In genomic region chr6:52416629-52417151, GRCh38 we compare ENCODE assay signal across 8 cellular contexts. TPM values are rescaled to one million over a fixed set of nuclear protein-coding genes. Genes with fewer than 3 reads are reported as not detected.
A peak's percentile ranks its signal among the peaks of the same experiment; 100 is the strongest.
DNase-seq lines count a peak whose midpoint lies in the region; ATAC-seq, FAIRE-seq and TF ChIP-seq lines count a peak whose summit lies in the region.

No MANE protein-coding gene starts in this region.

- TF ChIP-seq POLR2A in endothelial cell of umbilical vein (IDR thresholded peaks at IDR 0.05; ENCODE audit: low read depth, low read length), result no peak

- peak; percentile 82 for TF ChIP-seq CTCF in MM.1S (IDR thresholded peaks at IDR 0.05; ENCODE audit: low read length)
- TF ChIP-seq CTCF in RWPE2 (IDR thresholded peaks at IDR 0.05; ENCODE audit: poor library complexity, severe bottlenecking), result peak; percentile 90
- peak; percentile 56 to 60 for TF ChIP-seq CTCF in endothelial cell of umbilical vein (IDR thresholded peaks at IDR 0.05; ENCODE audit: extremely low read depth in 1 of 2, insufficient read depth in 1 of 2, low read depth in 1 of 2, low read length in 2 of 2)

- no peak overlapping the region for H2AFZ ChIP-seq in MM.1S (ENCODE audit: low read length)
- no peak overlapping the region for H2AFZ ChIP-seq in endothelial cell of umbilical vein (ENCODE audit: low read depth, low read length)

- intact Hi-C loops in endothelial cell of umbilical vein (cut with micrococcal nuclease), result loop anchor here (1.0 to 10.0 kb wide), 10 partner anchors 74 to 578 kb away; partner anchors contain the start of gene GSTA4

- FAIRE-seq in endothelial cell of umbilical vein (lab: Jason Lieb, UNC), result peak; percentile 80

- H3K9me3 ChIP-seq in MM.1S (replicated peaks; ENCODE audit: insufficient read depth, low read length) (no peaks in the 10 kb centered on the region), RWPE2 (ENCODE audit: severe bottlenecking) (no peaks in the 10 kb centered on the region), endothelial cell of umbilical vein (replicated peaks; ENCODE audit: control insufficient read depth, insufficient read depth, low read length) (no peaks in the 10 kb centered on the region), muscle layer of duodenum (ENCODE audit: control insufficient read depth in 1 of 2, low read length in 2 of 2) (no peaks in the 10 kb centered on the region)

- POLR2A ChIA-PET in endothelial cell of umbilical vein (lab: Charles Lee), result interaction anchor here (1.0 kb wide), 1 partner anchor 73 kb away, joined by 3 read pairs; no protein-coding TSS in a partner anchor

- CTCF ChIA-PET in endothelial cell of umbilical vein (lab: Charles Lee), result interaction anchor here (0.6 to 6.4 kb wide), 23 partner anchors 9 to 246 kb away, joined by 3 to 55 read pairs (median 5); partner anchors contain the start of genes MCM3 and TRAM2

- H4K20me1 ChIP-seq in MM.1S (ENCODE audit: insufficient read depth, low read length), result no peaks in the 10 kb centered on the region
- H4K20me1 ChIP-seq in endothelial cell of umbilical vein (replicated peaks; ENCODE audit: control insufficient read depth, extremely low read depth, insufficient read depth, low read length), result no peaks in the 10 kb centered on the region

- H3K4me1 ChIP-seq in MM.1S (ENCODE audit: low read length) (peaks cover 50% of the 10 kb centered on the region), RWPE2 (ENCODE audit: insufficient read depth, poor library complexity, severe bottlenecking) (peaks cover 23% of the 10 kb centered on the region), endothelial cell of umbilical vein (ENCODE audit: control insufficient read depth, extremely low read depth, insufficient read depth, low read length) (peaks cover 54% of the 10 kb centered on the region), muscle layer of duodenum (ENCODE audit: control insufficient read depth in 1 of 2, insufficient read depth in 2 of 2, low read length in 2 of 2) (peaks cover 0 to 22% of the 10 kb centered on the region in 2 donors)

- no peaks in the 10 kb centered on the region for H3K9me2 ChIP-seq in MM.1S (replicated peaks; ENCODE audit: insufficient read depth, low read length)

- peak in 4 of 6 experiments; percentile 12 to 78 (median 69) for DNase-seq in stimulated activated naive CD4-positive, alpha-beta T cell (lab: John Stamatoyannopoulos, UW)
- no peak for DNase-seq in stimulated activated naive CD4-positive, alpha-beta T cell treated with Interleukin-2 at 50 U/mL for 16 hours (lab: John Stamatoyannopoulos, UW)
- peak; percentile 75 for DNase-seq in MM.1S
- no peak for DNase-seq in RWPE2 (ENCODE audit: low spot score)
- DNase-seq in endothelial cell of umbilical vein (ENCODE audit: low read depth, low spot score), result peak; percentile 79

- peak; percentile 15; the same call in 2 of the 3 replicates for ATAC-seq in RWPE2 (ENCODE audit: low read depth)
- ATAC-seq in HG02885 (IDR thresholded peaks at IDR 0.05; ENCODE audit: poor library complexity, unreplicated experiment), result no peak
- ATAC-seq in HG02610 (IDR thresholded peaks at IDR 0.05; ENCODE audit: unreplicated experiment), result no peak

- no peaks in the 10 kb centered on the region for H3K9me1 ChIP-seq in endothelial cell of umbilical vein (replicated peaks; ENCODE audit: control insufficient read depth, extremely low read depth, insufficient read depth, low read length)

- no peaks in the 10 kb centered on the region for H3K79me2 ChIP-seq in MM.1S (ENCODE audit: low read length)
- H3K79me2 ChIP-seq in endothelial cell of umbilical vein (ENCODE audit: control insufficient read depth, insufficient read depth, low read length), result no peaks in the 10 kb centered on the region

- dilution Hi-C loops in endothelial cell of umbilical vein (cut with MboI; ENCODE audit: extremely low pct_ligation_motif_present, low sequenced_read_pairs), result loop anchor here (25.0 kb wide), 1 partner anchor 121 kb away; no protein-coding TSS in a partner anchor

- BruUV-seq in endothelial cell of umbilical vein (replicated peaks; lab: Mats Ljungman, UMichigan), result no TSS peak

- H3K4me3 ChIP-seq in MM.1S (ENCODE audit: low read length) (no peak overlapping the region), RWPE2 (ENCODE audit: severe bottlenecking) (no peak overlapping the region), endothelial cell of umbilical vein (replicated peaks in 1 of 3; ENCODE audit: insufficient read depth in 1 of 3, low read depth in 1 of 3, low read length in 3 of 3) (no peak overlapping the region), muscle layer of duodenum (ENCODE audit: low read depth in 1 of 2, low read length in 2 of 2) (no peak overlapping the region)

- H3K4me2 ChIP-seq in MM.1S (ENCODE audit: low read depth, low read length) (peak overlapping the region; percentile 33; the same call in 1 of the 2 replicates), endothelial cell of umbilical vein (ENCODE audit: insufficient read depth, low read length) (peak overlapping the region; percentile 37)

- H3K36me3 ChIP-seq in MM.1S (replicated peaks; ENCODE audit: insufficient read depth, low read length) (no peaks in the 10 kb centered on the region), RWPE2 (ENCODE audit: low read depth) (no peaks in the 10 kb centered on the region), endothelial cell of umbilical vein (ENCODE audit: control insufficient read depth in 2 of 2, extremely low read depth in 1 of 2, insufficient read depth in 2 of 2, low read length in 2 of 2) (no peaks in the 10 kb centered on the region), muscle layer of duodenum (ENCODE audit: control insufficient read depth in 1 of 2, insufficient read depth in 2 of 2, low read length in 2 of 2) (no peaks in the 10 kb centered on the region)

- no peak overlapping the region for H3K9ac ChIP-seq in MM.1S (ENCODE audit: low read length)
- peak overlapping the region; percentile 53 for H3K9ac ChIP-seq in endothelial cell of umbilical vein (replicated peaks; ENCODE audit: extremely low read depth, insufficient read depth, low read length)

- H3K27ac ChIP-seq in MM.1S (ENCODE audit: low read length) (no peak overlapping the region), RWPE2 (ENCODE audit: poor library complexity, severe bottlenecking) (peak overlapping the region; percentile 70), endothelial cell of umbilical vein (ENCODE audit: insufficient read depth, low read depth, low read length) (peak overlapping the region; percentile 88), muscle layer of duodenum (ENCODE audit: low read length) (peak overlapping the region; percentile 53)

- peaks cover 15% of the 10 kb centered on the region for H3F3A ChIP-seq in MM.1S (ENCODE audit: insufficient read depth, low read length)

- no peaks in the 10 kb centered on the region for H3K27me3 ChIP-seq in MM.1S (replicated peaks; ENCODE audit: insufficient read depth, low read length)
- no peaks in the 10 kb centered on the region for H3K27me3 ChIP-seq in RWPE2 (ENCODE audit: insufficient read depth, poor library complexity, severe bottlenecking)
- no peaks in the 10 kb centered on the region for H3K27me3 ChIP-seq in endothelial cell of umbilical vein (ENCODE audit: control insufficient read depth in 2 of 2, insufficient read depth in 2 of 2, low read length in 2 of 2)
- no peaks in the 10 kb centered on the region for H3K27me3 ChIP-seq in muscle layer of duodenum (ENCODE audit: low read depth, low read length)

TF ChIP-seq in endothelial cell of umbilical vein, 7 proteins besides CTCF, POLR2A, EP300 and RAD21:
- TF ChIP-seq JUN (IDR thresholded peaks at IDR 0.05; ENCODE audit: borderline replicate concordance, insufficient read depth, insufficient read length, low read depth) (peak; percentile 32), FOS (IDR thresholded peaks at IDR 0.05; ENCODE audit: borderline replicate concordance, insufficient read depth, low read length) (peak; percentile 61), POLR2AphosphoS5 (IDR thresholded peaks at IDR 0.05; ENCODE audit: insufficient read depth, low read depth, low read length) (peak; percentile 30)
- TF ChIP-seq, protein P1, sequence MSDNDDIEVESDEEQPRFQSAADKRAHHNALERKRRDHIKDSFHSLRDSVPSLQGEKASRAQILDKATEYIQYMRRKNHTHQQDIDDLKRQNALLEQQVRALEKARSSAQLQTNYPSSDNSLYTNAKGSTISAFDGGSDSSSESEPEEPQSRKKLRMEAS (IDR thresholded peaks at IDR 0.05; ENCODE audit: insufficient read depth, insufficient read length), result no peak

RNA-seq across cellular contexts. Expression of gene EFHC1, which starts 3.5 kb away (rescaled TPM):
- 14.6 and 21.1 TPM in 2 replicates for total RNA-seq in endothelial cell of umbilical vein
- polyA plus RNA-seq in endothelial cell of umbilical vein, result 17.6 and 18.5 TPM in 2 replicates
- 12.6 and 14.3 TPM in 2 replicates for polyA plus RNA-seq in endothelial cell of umbilical vein (2011; cell fraction: cytosol; rRNA removed)
- 163 and 195 TPM in 2 replicates for polyA plus RNA-seq in endothelial cell of umbilical vein (2011; cell fraction: nucleus; rRNA removed)
- polyA plus RNA-seq in endothelial cell of umbilical vein (2012), result 14.4 and 19.0 TPM in 2 replicates
- polyA minus RNA-seq in endothelial cell of umbilical vein, result 20.2 and 30.2 TPM in 2 replicates
- 4.7 TPM for polyA minus RNA-seq in endothelial cell of umbilical vein (2011; cell fraction: cytosol; rRNA and poly(A)+ RNA removed)
- 29.8 and 40.7 TPM in 2 replicates for polyA minus RNA-seq in endothelial cell of umbilical vein (2011; cell fraction: nucleus; rRNA and poly(A)+ RNA removed)

RNA-seq across cellular contexts. Expression of gene PAQR8, which starts 54.7 kb away (rescaled TPM):
- total RNA-seq in endothelial cell of umbilical vein, result 6.0 TPM in 2 replicates
- 4.3 TPM in 2 replicates for polyA plus RNA-seq in endothelial cell of umbilical vein
- polyA plus RNA-seq in endothelial cell of umbilical vein (2011; cell fraction: cytosol; rRNA removed), result 2.6 and 3.1 TPM in 2 replicates
- polyA plus RNA-seq in endothelial cell of umbilical vein (2011; cell fraction: nucleus; rRNA removed), result 1.3 and 1.5 TPM in 2 replicates
- polyA plus RNA-seq in endothelial cell of umbilical vein (2012), result 3.8 and 5.2 TPM in 2 replicates
- 9.5 and 11.6 TPM in 2 replicates for polyA minus RNA-seq in endothelial cell of umbilical vein
- polyA minus RNA-seq in endothelial cell of umbilical vein (2011; cell fraction: cytosol; rRNA and poly(A)+ RNA removed), result 0.20 TPM
- polyA minus RNA-seq in endothelial cell of umbilical vein (2011; cell fraction: nucleus; rRNA and poly(A)+ RNA removed), result 1.8 and 1.9 TPM in 2 replicates

Comparison
In these comparisons a context has a peak if more than half of its experiments do, and no peak if none do; other contexts are left out.
1. DNase-seq: peak in stimulated activated naive CD4-positive, alpha-beta T cell (4 of 6), MM.1S (single experiment) and endothelial cell of umbilical vein (single experiment); none in stimulated activated naive CD4-positive, alpha-beta T cell treated with Interleukin-2 at 50 U/mL for 16 hours (single experiment) and RWPE2 (single experiment).
2. Peak in every context shown above with its lines, with median percentiles within 50 percentile points of each other: CTCF ChIP-seq.